Comparison of ENCODE assay signal across 7 cellular contexts in genomic region chr4:121660175-121660933, GRCh38. TPM values are rescaled to one million over a fixed set of nuclear protein-coding genes. Genes with fewer than 3 reads are reported as not detected.
DNase-seq lines count a peak whose midpoint lies in the region; ATAC-seq, FAIRE-seq and TF ChIP-seq lines count a peak whose summit lies in the region.
"Not testable (repeated sequence)": the region's sequence is repeated elsewhere in the genome, so short reads cannot be mapped to it uniquely, and the experiment has no call there.

No MANE protein-coding gene starts in this region.

- not testable (repeated sequence) for TF ChIP-seq EP300 in K562 (IDR thresholded peaks at IDR 0.05; ENCODE audit: low read length)

- not testable (repeated sequence) for H3K4me2 ChIP-seq in K562 (ENCODE audit: insufficient read depth, low read length)

- not testable (repeated sequence) for TF ChIP-seq POLR2A in K562 (conservative IDR thresholded peaks at IDR 0.05)

- CTCF ChIA-PET in K562 (lab: Yijun Ruan, JAX; ENCODE audit: low intra/inter-chr PET ratio) = not testable (repeated sequence)

- not testable (repeated sequence) for H3K79me2 ChIP-seq in K562 (ENCODE audit: control insufficient read depth, insufficient read depth, low read length)

- not testable (repeated sequence) for BruUV-seq in K562 (replicated peaks; lab: Mats Ljungman, UMichigan)

- H3K4me1 ChIP-seq in K562 (replicated peaks in 1 of 2; ENCODE audit: control insufficient read depth in 2 of 2, insufficient read depth in 2 of 2, low read length in 2 of 2) = not testable (repeated sequence)

- H3K27ac ChIP-seq in K562 (ENCODE audit: extremely low read depth, low read depth, low read length) = not testable (repeated sequence)

- POLR2A ChIA-PET in K562 (lab: Yijun Ruan, JAX) = not testable (repeated sequence)

- FAIRE-seq in K562 (lab: Jason Lieb, UNC) = not testable (repeated sequence)

- not testable (repeated sequence) for H3K9me3 ChIP-seq in K562 (replicated peaks; ENCODE audit: control insufficient read depth, insufficient read depth, low read depth, low read length)

- H3K36me3 ChIP-seq in K562 (ENCODE audit: control insufficient read depth, insufficient read depth, low read length) = not testable (repeated sequence)

- not testable (repeated sequence) for H3K9me1 ChIP-seq in K562 (ENCODE audit: control insufficient read depth, insufficient read depth, low read length)

- TF ChIP-seq CTCF in K562 (IDR thresholded peaks at IDR 0.05 in 2 of 3, conservative IDR thresholded peaks at IDR 0.05 in 1 of 3; ENCODE audit: insufficient read depth in 2 of 3, low read depth in 1 of 3, low read length in 3 of 3); fibroblast of pulmonary artery (IDR thresholded peaks at IDR 0.05; ENCODE audit: low read length, missing control alignments): not testable (repeated sequence)

- in situ Hi-C loops in K562 (cut with MboI) = not testable (repeated sequence)

- not testable (repeated sequence) for H3K4me3 ChIP-seq in K562; fibroblast of pulmonary artery (replicated peaks; ENCODE audit: low read depth, low read length)

- not testable (repeated sequence) for H4K20me1 ChIP-seq in K562 (replicated peaks; ENCODE audit: control insufficient read depth, insufficient read depth, low read length)

- intact Hi-C loops in K562 (cut with micrococcal nuclease) = not testable (repeated sequence)

- not testable (repeated sequence) for TF ChIP-seq RAD21 in K562 (CRISPR knock-in tag; conservative IDR thresholded peaks at IDR 0.05 in 1 of 2, IDR thresholded peaks at IDR 0.05 in 1 of 2)

- peak; percentile 29 for DNase-seq in ELR (ENCODE audit: low read depth)
- peak; percentile 47 for DNase-seq in HT1080 (ENCODE audit: low read depth)
- DNase-seq in M059J (ENCODE audit: low read depth) = peak; percentile 46
- DNase-seq in RPMI7951 (ENCODE audit: low read depth) = peak; percentile 8
- DNase-seq in K562 (ENCODE audit: extremely low read depth in 1 of 4, low spot score in 3 of 4) = not testable (repeated sequence)
- DNase-seq in fibroblast of pulmonary artery (ENCODE audit: low read depth) = peak; percentile 34
- DNase-seq in non-pigmented ciliary epithelial cell (ENCODE audit: low read depth) = peak; percentile 17

- not testable (repeated sequence) for ATAC-seq in K562

- not testable (repeated sequence) for H3K27me3 ChIP-seq in K562 (ENCODE audit: control insufficient read depth in 2 of 2, insufficient read depth in 2 of 2, low read length in 2 of 2)

- not testable (repeated sequence) for H2AFZ ChIP-seq in K562 (ENCODE audit: low read depth, low read length)

- H3K9ac ChIP-seq in K562 (ENCODE audit: insufficient read depth in 1 of 2, low read depth in 2 of 2, low read length in 2 of 2) = not testable (repeated sequence)

- WGBS in K562 (ENCODE audit: insufficient coverage, low coverage, missing lambda C conversion rate) = 9% methylated on average over 10 of the region's 10 CpGs

TF ChIP-seq in K562, 482 proteins besides CTCF, POLR2A, EP300 and RAD21:
- TF ChIP-seq ZNF146 (CRISPR knock-in tag; IDR thresholded peaks at IDR 0.05; ENCODE audit: unreplicated experiment) = peak; percentile 65

RNA-seq across cellular contexts. Expression of gene ANXA5, which starts 36.4 kb away (rescaled TPM):
- total RNA-seq in HT1080 (2014; rRNA removed; shearing (Covaris generic)) = 489 and 521 TPM in 2 replicates
- 417 and 504 TPM in 2 replicates for polyA plus RNA-seq in HT1080 (2015; cell fraction: cytosol; rRNA removed)
- 490 and 564 TPM in 2 replicates for polyA plus RNA-seq in HT1080 (2015; cell fraction: nucleus; rRNA removed)
- 408 and 471 TPM in 2 replicates for total RNA-seq in M059J (2014; rRNA removed; shearing (Covaris generic))
- total RNA-seq in RPMI7951 (2014; rRNA removed; shearing (Covaris generic)) = 393 and 478 TPM in 2 replicates
- total RNA-seq in K562 (2011; cell fraction: chromatin; rRNA removed; ENCODE audit: low replicate concordance) = 12.5 and 31.8 TPM in 2 replicates
- total RNA-seq in K562 (2011; cell fraction: nucleolus; rRNA removed) = 6.7 and 8.6 TPM in 2 replicates
- 18.5 and 29.5 TPM in 2 replicates for total RNA-seq in K562 (2011; cell fraction: nucleoplasm; rRNA removed)
- total RNA-seq in K562 (2014; rRNA removed) = 48.5 and 49.9 TPM in 2 replicates
- total RNA-seq in K562 (2014; rRNA removed; fragmentation: Illumina TruSeq; extraction: Trizol) = 84.5 and 93.3 TPM in 2 replicates
- total RNA-seq in K562 (2015; rRNA removed; fragmentation: Illumina TruSeq; extraction: Trizol) = 102 and 108 TPM in 2 replicates
- total RNA-seq in K562 (2021) = 56.7 and 57.0 TPM in 2 replicates
- polyA plus RNA-seq in K562 (2011; rRNA removed) = 68.9 and 78.5 TPM in 2 replicates
- polyA plus RNA-seq in K562 (2011; cell fraction: cytosol; rRNA removed) = 37.1 and 68.1 TPM in 2 replicates
- polyA plus RNA-seq in K562 (2011; cell fraction: nucleus; rRNA removed) = 23.8 and 53.1 TPM in 2 replicates
- 85.5 and 139 TPM in 2 replicates for polyA plus RNA-seq in K562 (2012)
- polyA plus RNA-seq in K562 (2014; fragmentation: Illumina TruSeq; extraction: Trizol) = 90.0 and 99.1 TPM in 2 replicates
- polyA plus RNA-seq in K562 (2014; fragmentation: Nextera tagmentation; extraction: Ambion mirVana) = 100 to 1,000 TPM in 1 of 2 experiments, 10 to 100 TPM in 1; 85.9 to 131 TPM
- polyA plus RNA-seq in K562 (2014; rRNA removed) = 70.5 and 83.0 TPM in 2 replicates
- 51.2 and 72.8 TPM in 2 replicates for polyA minus RNA-seq in K562 (2011; rRNA and poly(A)+ RNA removed)
- 51.2 and 86.9 TPM in 2 replicates for polyA minus RNA-seq in K562 (2011; cell fraction: cytosol; rRNA and poly(A)+ RNA removed)
- polyA minus RNA-seq in K562 (2011; cell fraction: nucleus; rRNA and poly(A)+ RNA removed) = 12.1 and 31.8 TPM in 2 replicates
